ENCODE assay signal across 30 cellular contexts in genomic region chr3:169674090-169674489, GRCh38. TPM values are rescaled to one million over a fixed set of nuclear protein-coding genes. Genes with fewer than 3 reads are reported as not detected.
"Had no signal": no experiment of that assay in that cellular context is flagged by ENCODE, and none has a peak within 500 bp of the region (broad histone marks: within the 10 kb centered on the region; RNA-seq: fewer than 3 reads in every experiment).

No MANE protein-coding gene starts in this region.

- DNase-seq: activated CD4-positive, alpha-beta memory T cell treated with anti-CD3 and anti-CD28 coated beads, Interleukin-2, amount 10 ng/mL, durations not matched to agents 7 days and 5 days; activated CD4-positive, alpha-beta T cell treated with anti-CD3 and anti-CD28 coated beads for 1 hour; activated CD4-positive, alpha-beta T cell treated with anti-CD3 and anti-CD28 coated beads for 4 hours; activated CD4-positive, alpha-beta T cell treated with anti-CD3 and anti-CD28 coated beads, Interleukin-2, amount 10 ng/mL, durations not matched to agents 7 days and 5 days; activated CD4-positive, alpha-beta T cell treated with anti-CD3 and anti-CD28 coated beads, Interleukin-2, amount 50 U/mL, for 4 hours; activated CD8-positive, alpha-beta memory T cell treated with anti-CD3 and anti-CD28 coated beads, Interleukin-2, amount 50 U/mL, for 48 hours; activated gamma-delta T cell; activated naive CD4-positive, alpha-beta T cell; activated naive CD4-positive, alpha-beta T cell treated with anti-CD3 and anti-CD28 coated beads, Interleukin-2, amount 10 ng/mL, durations not matched to agents 7 days and 5 days; activated naive CD8-positive, alpha-beta T cell treated with anti-CD3 and anti-CD28 coated beads, Interleukin-2, amount 10 ng/mL, durations not matched to agents 7 days and 5 days; activated T-cell treated with anti-CD3 and anti-CD28 coated beads for 4 hours; activated T-cell treated with anti-CD3 and anti-CD28 coated beads, Interleukin-2, amount 50 U/mL, for 24 hours; activated T-cell treated with anti-CD3 and anti-CD28 coated beads, Interleukin-2, amount 50 U/mL, for 72 hours; amniotic stem cell; anterior cingulate cortex; brain microvascular endothelial cell; dorsolateral prefrontal cortex; effector memory CD4-positive, alpha-beta T cell; endodermal cell; foreskin fibroblast; gastrocnemius medialis; glutamatergic neuron; heart left ventricle; T-helper 2 cell had no signal

- FAIRE-seq: astrocyte, bronchial epithelial cell had no signal

- ATAC-seq: activated naive CD4-positive, alpha-beta T cell treated with anti-CD3 and anti-CD28 coated beads, Interleukin-2, amount 50 U/mL, for 72 hours; activated T-cell treated with anti-CD3 and anti-CD28 coated beads, Interleukin-2, amount 50 U/mL, for 72 hours; esophagus mucosa; gastrocnemius medialis; heart left ventricle; WTC11 had no signal

- H3K4me3 ChIP-seq: coronary artery, dorsolateral prefrontal cortex, gastrocnemius medialis, heart left ventricle had no signal

- H3K36me3 ChIP-seq: brain microvascular endothelial cell, gastrocnemius medialis, heart left ventricle had no signal

RNA-seq across cellular contexts. Expression of gene MECOM, which starts 10.6 kb away (rescaled TPM):
- total RNA-seq: activated CD4-positive, alpha-beta memory T cell treated with anti-CD3 and anti-CD28 coated beads, Interleukin-2, amount 10 ng/mL, durations not matched to agents 7 days and 5 days; activated CD4-positive, alpha-beta T cell treated with anti-CD3 and anti-CD28 coated beads, Interleukin-2, amount 10 ng/mL, durations not matched to agents 7 days and 5 days; activated naive CD4-positive, alpha-beta T cell treated with anti-CD3 and anti-CD28 coated beads, Interleukin-2, amount 50 U/mL, for 72 hours; activated naive CD8-positive, alpha-beta T cell treated with anti-CD3 and anti-CD28 coated beads, Interleukin-2, amount 10 ng/mL, durations not matched to agents 7 days and 5 days; activated T-cell treated with anti-CD3 and anti-CD28 coated beads, Interleukin-2, amount 50 U/mL, for 72 hours had no signal
